ENCODE assay signal across 32 cellular contexts in the genomic region with DNA sequence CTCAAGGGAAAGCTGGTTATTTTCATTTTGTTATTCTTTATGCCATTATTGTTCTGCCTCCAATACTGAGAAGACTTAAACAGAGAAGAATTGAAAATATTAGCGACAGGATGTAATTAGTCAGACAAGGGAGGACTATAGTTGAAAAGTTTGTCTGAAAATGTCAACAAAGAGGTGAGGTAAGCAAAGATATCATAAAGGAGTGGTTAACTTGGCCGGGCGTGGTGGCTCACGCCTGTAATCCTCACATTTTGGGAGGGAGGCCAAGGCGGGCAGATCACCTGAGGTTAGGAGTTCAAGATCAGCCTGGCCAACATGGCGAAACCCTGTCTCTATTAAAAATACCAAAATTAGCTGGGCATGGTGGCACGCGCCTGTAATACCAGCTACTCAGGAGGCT. TPM values are rescaled to one million over a fixed set of nuclear protein-coding genes. Genes with fewer than 3 reads are reported as not detected.
"Had no signal": no experiment of that assay in that cellular context is flagged by ENCODE, and none has a peak within 500 bp of the region (broad histone marks: within the 10 kb centered on the region; RNA-seq: fewer than 3 reads in every experiment).

No MANE protein-coding gene starts in this region.

- H3K9me3 ChIP-seq: left ventricle myocardium inferior, mucosa of descending colon, ovary, right atrium auricular region, right lobe of liver, tibial nerve, uterus had no signal

- H3K27ac ChIP-seq: left ventricle myocardium inferior, ovary, right atrium auricular region, right lobe of liver, tibial nerve, uterus had no signal

- H3K4me1 ChIP-seq: right lobe of liver, uterus had no signal

- DNase-seq: hypothalamus; islet precursor cell; left ventricle myocardium inferior; mesendoderm; midbrain; naive thymus-derived CD4-positive, alpha-beta T cell; ovary; right lobe of liver; stimulated activated CD4-positive, alpha-beta T cell treated with anti-CD3 and anti-CD28 coated beads, Interleukin-12 subunit alpha, Interleukin-12 subunit beta, amount 100 ng/mL, for 4 hours; stimulated activated CD4-positive, alpha-beta T cell treated with anti-CD3 and anti-CD28 coated beads, Interleukin-15, amount 100 ng/mL, for 24 hours; stimulated activated CD4-positive, alpha-beta T cell treated with anti-CD3 and anti-CD28 coated beads, Interleukin-2, amount 100 ng/mL, for 24 hours; stimulated activated CD4-positive, alpha-beta T cell treated with anti-CD3 and anti-CD28 coated beads, Interleukin-4, amount 100 ng/mL, for 1 hour; stimulated activated naive B cell treated with anti-CD40 and anti-IgM and Interleukin-4, amounts not matched to agents 10 μg/mL and 1 μg/mL and 100 μg/mL, for 72 hours; stimulated activated naive CD8-positive, alpha-beta T cell treated with anti-CD3 and anti-CD28 coated beads, Interleukin-15, Interleukin-2, amounts not matched to agents 100 U/mL and 50 U/mL, for 24 hours; uterus had no signal

- H3K36me3 ChIP-seq: left ventricle myocardium inferior, ovary, right atrium auricular region, right lobe of liver, tibial nerve, uterus had no signal

- H3K36me3 Mint-ChIP-seq: natural killer cell treated with Interleukin-12 subunit alpha and Interleukin-12 subunit beta and Interleukin-15 and Interleukin-18, amount 100 ng/mL, for 72 hours; type B pancreatic cell had no signal

- H3K9me3 Mint-ChIP-seq: natural killer cell treated with Interleukin-12 subunit alpha and Interleukin-12 subunit beta and Interleukin-15 and Interleukin-18, amount 100 ng/mL, for 72 hours; stimulated activated naive B cell treated with anti-CD40 and anti-IgM and Interleukin-4, amounts not matched to agents 10 μg/mL and 1 μg/mL and 100 μg/mL, for 72 hours; type B pancreatic cell had no signal

- H3K4me3 ChIP-seq: left ventricle myocardium inferior, lung, mucosa of descending colon, ovary, right atrium auricular region, right lobe of liver, tibial nerve, uterus had no signal

- H3K4me3 Mint-ChIP-seq: naive thymus-derived CD4-positive, alpha-beta T cell; natural killer cell treated with Interleukin-12 subunit alpha and Interleukin-12 subunit beta and Interleukin-15 and Interleukin-18, amount 100 ng/mL, for 72 hours; stimulated activated naive B cell treated with anti-CD40 and anti-IgM and Interleukin-4, amounts not matched to agents 10 μg/mL and 1 μg/mL and 100 μg/mL, for 72 hours; type B pancreatic cell had no signal

- H3K27me3 ChIP-seq: ovary, right atrium auricular region, right lobe of liver, tibial nerve, uterus had no signal

- H3K27me3 Mint-ChIP-seq: stimulated activated naive B cell treated with anti-CD40 and anti-IgM and Interleukin-4, amounts not matched to agents 10 μg/mL and 1 μg/mL and 100 μg/mL, for 72 hours had no signal

- H3K27ac Mint-ChIP-seq: naive thymus-derived CD4-positive, alpha-beta T cell; natural killer cell treated with Interleukin-12 subunit alpha and Interleukin-12 subunit beta and Interleukin-15 and Interleukin-18, amount 100 ng/mL, for 72 hours; progenitor cell of endocrine pancreas; stimulated activated naive B cell treated with anti-CD40 and anti-IgM and Interleukin-4, amounts not matched to agents 10 μg/mL and 1 μg/mL and 100 μg/mL, for 72 hours; type B pancreatic cell had no signal

RNA-seq across cellular contexts. Expression of gene DDX25, which starts 20.9 kb away (rescaled TPM):
- total RNA-seq: myocyte; natural killer cell treated with Interleukin-12 subunit alpha and Interleukin-12 subunit beta and Interleukin-15 and Interleukin-18, amount 100 ng/mL, for 72 hours; pulmonary artery endothelial cell; right atrium auricular region; subcutaneous adipose tissue; ureter had no signal

RNA-seq across cellular contexts. Expression of gene PATE4, which starts 50.3 kb away (rescaled TPM):
- total RNA-seq: kidney epithelial cell; left ventricle myocardium inferior; lower leg skin; lung; mucosa of descending colon; myocyte; naive thymus-derived CD4-positive, alpha-beta T cell; natural killer cell treated with Interleukin-12 subunit alpha and Interleukin-12 subunit beta and Interleukin-15 and Interleukin-18, amount 100 ng/mL, for 72 hours; omental fat pad; ovary; progenitor cell of endocrine pancreas; pulmonary artery endothelial cell; renal cortical epithelial cell; right atrium auricular region; right lobe of liver; skeletal muscle tissue; subcutaneous adipose tissue; temporal lobe; tibial nerve; ureter; uterus had no signal
